18 cellular contexts compared by ENCODE assay signal in the genomic region with DNA sequence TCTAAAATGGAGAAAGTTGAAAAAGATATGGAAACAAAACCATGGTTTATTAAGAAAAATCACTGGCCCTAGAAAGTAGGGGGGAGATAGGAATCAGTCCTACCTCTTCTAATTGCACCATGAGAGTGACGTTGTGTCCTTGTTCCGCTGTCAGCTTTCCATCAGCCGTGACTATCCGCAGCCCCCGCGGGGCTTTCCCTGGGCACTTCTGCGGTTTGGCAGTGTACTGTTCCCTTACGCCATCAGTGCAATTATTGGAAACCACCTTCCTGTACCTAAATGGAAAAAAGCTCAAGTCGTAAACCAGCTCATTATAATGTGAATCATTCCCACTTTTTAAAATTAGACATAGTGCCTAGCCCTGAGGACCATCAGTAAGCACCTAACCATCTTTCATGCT.
DNase-seq lines count a peak whose midpoint lies in the region; ATAC-seq, FAIRE-seq and TF ChIP-seq lines count a peak whose summit lies in the region.
"Had no signal": no experiment of that assay in that cellular context is flagged by ENCODE, and none has a peak within 500 bp of the region (broad histone marks: within the 10 kb centered on the region; RNA-seq: fewer than 3 reads in every experiment).

No MANE protein-coding gene starts in this region.

- CTCF ChIA-PET in A673 (lab: Charles Lee) = no interaction called here

- H3K36me3 ChIP-seq in A673 (ENCODE audit: insufficient read depth, low read length, poor library complexity, severe bottlenecking) = no peaks in the 10 kb centered on the region
- H3K36me3 ChIP-seq: gastroesophageal sphincter, lower lobe of right lung had no signal

- peak; percentile 76 for ATAC-seq in GM18508 (IDR thresholded peaks at IDR 0.05; ENCODE audit: insufficient read depth, unreplicated experiment)
- ATAC-seq in HG02763 (IDR thresholded peaks at IDR 0.05; ENCODE audit: unreplicated experiment) = no peak
- ATAC-seq: gastroesophageal sphincter, HCT116, HepG2, lower lobe of right lung, sciatic nerve had no signal

- no peak overlapping the region for H3K4me3 ChIP-seq in A673 (ENCODE audit: low read depth, low read length, poor library complexity, severe bottlenecking)
- H3K4me3 ChIP-seq: gastroesophageal sphincter, lower lobe of right lung had no signal

- no TSS peak for BruUV-seq in A673 (replicated peaks; lab: Mats Ljungman, UMichigan)

- DNase-seq in A673 (ENCODE audit: low spot score) = peak; percentile 23
- DNase-seq in KBM-7 = peak; percentile 5
- DNase-seq in RCC 7860 (ENCODE audit: low spot score) = peak; percentile 39
- no peak for DNase-seq in ureter (ENCODE audit: low spot score)
- no peak for DNase-seq in NCI-H2081 (lab: John Stamatoyannopoulos, UW)
- DNase-seq in inferior parietal cortex (ENCODE audit: extremely low spot score) = no peak
- DNase-seq: activated CD4-positive, alpha-beta T cell treated with anti-CD3 and anti-CD28 coated beads, Interleukin-2, amount 50 U/mL, for 4 hours; amygdala; COR-L47; lower lobe of right lung; stimulated activated CD4-positive, alpha-beta T cell treated with anti-CD3 and anti-CD28 coated beads, Interleukin-2, amount 100 ng/mL, for 24 hours had no signal

- POLR2A ChIA-PET in A673 (lab: Charles Lee; ENCODE audit: low non-redundant PET) = no interaction called here

- no peak for FAIRE-seq in RCC 7860 (lab: Jason Lieb, UNC)
- FAIRE-seq: HepG2, TTC549 had no signal

- H3K27ac ChIP-seq in A673 (ENCODE audit: low read depth, low read length, poor library complexity, severe bottlenecking) = no peak overlapping the region
- H3K27ac ChIP-seq: gastroesophageal sphincter, lower lobe of right lung had no signal

- intact Hi-C loops in A673 (cut with micrococcal nuclease; ENCODE audit: unreplicated experiment) = no loop called here

- H3K27me3 ChIP-seq in A673 (replicated peaks; ENCODE audit: insufficient read depth, low read depth, low read length, poor library complexity) = no peaks in the 10 kb centered on the region
- H3K27me3 ChIP-seq: gastroesophageal sphincter had no signal

- no peaks in the 10 kb centered on the region for H3K9me3 ChIP-seq in A673 (ENCODE audit: low read depth, low read length, poor library complexity, severe bottlenecking)
- H3K9me3 ChIP-seq: gastroesophageal sphincter, lower lobe of right lung had no signal

- no peaks in the 10 kb centered on the region for H3K4me1 ChIP-seq in A673 (ENCODE audit: insufficient read depth, low read length, poor library complexity, severe bottlenecking)
- H3K4me1 ChIP-seq: gastroesophageal sphincter, lower lobe of right lung had no signal

- TF ChIP-seq CTCF in A673 (conservative IDR thresholded peaks at IDR 0.05; ENCODE audit: low read depth, low read length) = no peak

- in situ Hi-C loops in KBM-7 (cut with MboI; ENCODE audit: low pct_unique_long_range_greater_than_20kb, low sequenced_read_pairs) = no loop called here

Comparison
In these comparisons a context has a peak if more than half of its experiments do, and no peak if none do; other contexts are left out.
1. DNase-seq: peak in A673 (single experiment), KBM-7 (single experiment) and RCC 7860 (single experiment); none in ureter (single experiment), NCI-H2081 (0 of 2) and inferior parietal cortex (single experiment).